In genomic region chr12:65839027-65839426, GRCh38 we compare ENCODE assay signal across 28 cellular contexts. TPM values are rescaled to one million over a fixed set of nuclear protein-coding genes. Genes with fewer than 3 reads are reported as not detected.
"Had no signal": no experiment of that assay in that cellular context is flagged by ENCODE, and none has a peak within 500 bp of the region (broad histone marks: within the 10 kb centered on the region; RNA-seq: fewer than 3 reads in every experiment).

No MANE protein-coding gene starts in this region.

- ATAC-seq: activated T-helper 17 cell treated with anti-CD3 and anti-CD28 coated beads, Interleukin-2, amount 50 U/mL, for 72 hours; T-cell had no signal

- H3K4me3 ChIP-seq: adrenal gland, Peyer's patch had no signal

- H3K36me3 ChIP-seq: adrenal gland, Peyer's patch had no signal

- DNase-seq: activated CD4-positive, alpha-beta memory T cell treated with anti-CD3 and anti-CD28 coated beads, Interleukin-2, amount 10 ng/mL, durations not matched to agents 7 days and 5 days; activated CD4-positive, alpha-beta T cell treated with anti-CD3 and anti-CD28 coated beads, Interleukin-2, amount 10 ng/mL, durations not matched to agents 7 days and 5 days; activated CD4-positive, CD25-positive, alpha-beta regulatory T cell; activated gamma-delta T cell; activated naive CD4-positive, alpha-beta T cell treated with anti-CD3 and anti-CD28 coated beads, Interleukin-2, amount 10 ng/mL, durations not matched to agents 7 days and 5 days; activated naive CD8-positive, alpha-beta T cell treated with anti-CD3 and anti-CD28 coated beads, Interleukin-2, amount 10 ng/mL, durations not matched to agents 7 days and 5 days; activated T-cell treated with anti-CD3 and anti-CD28 coated beads for 4 hours; activated T-cell treated with anti-CD3 and anti-CD28 coated beads, Interleukin-2, amount 50 U/mL, for 48 hours; adrenal gland; anterior cingulate cortex; cerebellar nuclear complex; NCI-H1048; NCI-H1417; NCI-H1930; NCI-H2171; NCI-H2227 treated with DMSO at 0.1 percent for 48 hours; NCI-H526; NCI-H82; Peyer's patch; SHP77; T-cell; T-helper 2 cell; T1000 had no signal

- H3K4me1 Mint-ChIP-seq: activated CD4-positive, alpha-beta memory T cell treated with anti-CD3 and anti-CD28 coated beads, Interleukin-2, amount 10 ng/mL, durations not matched to agents 7 days and 5 days; activated CD4-positive, alpha-beta T cell treated with anti-CD3 and anti-CD28 coated beads, Interleukin-2, amount 10 ng/mL, durations not matched to agents 7 days and 5 days; activated naive CD4-positive, alpha-beta T cell treated with anti-CD3 and anti-CD28 coated beads, Interleukin-2, amount 10 ng/mL, durations not matched to agents 7 days and 5 days; activated naive CD8-positive, alpha-beta T cell treated with anti-CD3 and anti-CD28 coated beads, Interleukin-2, amount 10 ng/mL, durations not matched to agents 7 days and 5 days; activated T-helper 17 cell treated with anti-CD3 and anti-CD28 coated beads, Interleukin-2, amount 50 U/mL, for 72 hours; T-cell had no signal

- H3K4me3 Mint-ChIP-seq: activated CD4-positive, alpha-beta memory T cell treated with anti-CD3 and anti-CD28 coated beads, Interleukin-2, amount 10 ng/mL, durations not matched to agents 7 days and 5 days; activated CD4-positive, alpha-beta T cell treated with anti-CD3 and anti-CD28 coated beads, Interleukin-2, amount 10 ng/mL, durations not matched to agents 7 days and 5 days; activated naive CD4-positive, alpha-beta T cell treated with anti-CD3 and anti-CD28 coated beads, Interleukin-2, amount 10 ng/mL, durations not matched to agents 7 days and 5 days; activated naive CD8-positive, alpha-beta T cell treated with anti-CD3 and anti-CD28 coated beads, Interleukin-2, amount 10 ng/mL, durations not matched to agents 7 days and 5 days; activated T-helper 17 cell treated with anti-CD3 and anti-CD28 coated beads, Interleukin-2, amount 50 U/mL, for 72 hours; T-cell had no signal

- H3K27ac Mint-ChIP-seq: activated CD4-positive, alpha-beta memory T cell treated with anti-CD3 and anti-CD28 coated beads, Interleukin-2, amount 10 ng/mL, durations not matched to agents 7 days and 5 days; activated CD4-positive, alpha-beta T cell treated with anti-CD3 and anti-CD28 coated beads, Interleukin-2, amount 10 ng/mL, durations not matched to agents 7 days and 5 days; activated naive CD4-positive, alpha-beta T cell treated with anti-CD3 and anti-CD28 coated beads, Interleukin-2, amount 10 ng/mL, durations not matched to agents 7 days and 5 days; activated naive CD8-positive, alpha-beta T cell treated with anti-CD3 and anti-CD28 coated beads, Interleukin-2, amount 10 ng/mL, durations not matched to agents 7 days and 5 days; activated T-helper 17 cell treated with anti-CD3 and anti-CD28 coated beads, Interleukin-2, amount 50 U/mL, for 72 hours; T-cell had no signal

- H3K9me3 ChIP-seq: adrenal gland, Peyer's patch had no signal

- H3K9me3 Mint-ChIP-seq: activated CD4-positive, alpha-beta memory T cell treated with anti-CD3 and anti-CD28 coated beads, Interleukin-2, amount 10 ng/mL, durations not matched to agents 7 days and 5 days; activated CD4-positive, alpha-beta T cell treated with anti-CD3 and anti-CD28 coated beads, Interleukin-2, amount 10 ng/mL, durations not matched to agents 7 days and 5 days; activated naive CD4-positive, alpha-beta T cell treated with anti-CD3 and anti-CD28 coated beads, Interleukin-2, amount 10 ng/mL, durations not matched to agents 7 days and 5 days; activated naive CD8-positive, alpha-beta T cell treated with anti-CD3 and anti-CD28 coated beads, Interleukin-2, amount 10 ng/mL, durations not matched to agents 7 days and 5 days; activated T-helper 17 cell treated with anti-CD3 and anti-CD28 coated beads, Interleukin-2, amount 50 U/mL, for 72 hours; T-cell had no signal

- H3K27me3 ChIP-seq: Peyer's patch had no signal

- H3K4me1 ChIP-seq: adrenal gland, Peyer's patch had no signal

- H3K27ac ChIP-seq: adrenal gland, Peyer's patch, RWPE1 had no signal

- H3K36me3 Mint-ChIP-seq: activated naive CD4-positive, alpha-beta T cell treated with anti-CD3 and anti-CD28 coated beads, Interleukin-2, amount 10 ng/mL, durations not matched to agents 7 days and 5 days; activated naive CD8-positive, alpha-beta T cell treated with anti-CD3 and anti-CD28 coated beads, Interleukin-2, amount 10 ng/mL, durations not matched to agents 7 days and 5 days; T-cell had no signal

RNA-seq across cellular contexts. Expression of gene HMGA2, which starts 14.7 kb away (rescaled TPM):
- total RNA-seq: activated CD4-positive, alpha-beta memory T cell treated with anti-CD3 and anti-CD28 coated beads, Interleukin-2, amount 10 ng/mL, durations not matched to agents 7 days and 5 days; activated CD4-positive, alpha-beta T cell treated with anti-CD3 and anti-CD28 coated beads, Interleukin-2, amount 10 ng/mL, durations not matched to agents 7 days and 5 days; activated CD8-positive, alpha-beta memory T cell treated with anti-CD3 and anti-CD28 coated beads for 36 hours; activated naive CD8-positive, alpha-beta T cell treated with anti-CD3 and anti-CD28 coated beads, Interleukin-2, amount 10 ng/mL, durations not matched to agents 7 days and 5 days; activated T-helper 17 cell treated with anti-CD3 and anti-CD28 coated beads, Interleukin-2, amount 50 U/mL, for 72 hours; NCI-H460; OCI-LY7 had no signal
